In the genomic region with DNA sequence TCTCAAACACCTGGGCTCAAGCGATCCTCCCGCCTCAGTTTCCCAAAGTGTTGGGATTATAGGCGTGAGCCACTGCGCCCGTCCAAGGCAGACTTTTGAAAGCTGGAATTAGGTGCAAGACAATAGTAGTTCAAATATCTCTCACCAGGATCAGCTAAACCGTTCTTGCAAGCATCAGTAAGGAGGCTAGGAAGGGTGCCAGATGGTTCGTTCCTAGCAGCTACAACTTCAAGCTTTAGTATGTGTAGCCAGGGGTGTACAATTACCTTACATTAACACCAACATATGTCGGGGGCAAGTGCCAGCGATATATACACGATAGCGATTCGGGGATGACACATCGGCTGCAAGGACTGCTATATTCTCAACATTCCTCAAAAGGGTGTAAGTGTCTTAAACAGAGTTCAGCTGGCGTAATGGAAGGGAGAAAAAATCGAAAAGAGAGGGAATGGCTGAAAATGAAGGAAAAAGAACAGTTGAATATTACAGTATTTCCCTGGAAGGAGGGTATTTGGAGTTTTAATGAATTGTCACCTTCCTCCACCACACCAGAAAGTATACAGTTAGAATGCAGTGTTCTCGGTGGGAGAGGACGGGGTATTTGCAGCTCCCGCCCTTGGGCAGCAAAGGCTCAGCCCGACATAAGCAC, we compare ENCODE assay signal across 8 cellular contexts. TPM values are rescaled to one million over a fixed set of nuclear protein-coding genes. Genes with fewer than 3 reads are reported as not detected.
DNase-seq lines count a peak whose midpoint lies in the region; ATAC-seq and TF ChIP-seq lines count a peak whose summit lies in the region.

No MANE protein-coding gene starts in this region.

- TF ChIP-seq CTCF in LNCaP clone FGC (IDR thresholded peaks at IDR 0.05; ENCODE audit: control insufficient read depth, extremely low read depth, insufficient read depth) (no peak), body of pancreas (IDR thresholded peaks at IDR 0.05) (no peak)

- TF ChIP-seq POLR2A in body of pancreas (IDR thresholded peaks at IDR 0.05), result no peak

- peak; percentile 16 for ATAC-seq in activated CD4-positive, alpha-beta T cell treated with anti-CD3 and anti-CD28 coated beads for 36 hours
- peak; percentile 19 for ATAC-seq in body of pancreas
- ATAC-seq in stimulated activated memory B cell treated with anti-CD40 and anti-IgM and Interleukin-4, amounts not matched to agents 10 μg/mL and 1 μg/mL and 100 μg/mL, for 72 hours, result peak; percentile 47

- peak overlapping the region; percentile 83 for H3K4me3 ChIP-seq in LNCaP clone FGC (ENCODE audit: low read depth, low read length)
- peak overlapping the region; percentile 57 to 78 for H3K4me3 ChIP-seq in body of pancreas

- peaks cover 20% of the 10 kb centered on the region for H3K4me1 Mint-ChIP-seq in activated CD4-positive, alpha-beta T cell treated with anti-CD3 and anti-CD28 coated beads for 36 hours
- peaks cover 7% of the 10 kb centered on the region for H3K4me1 Mint-ChIP-seq in stimulated activated memory B cell treated with anti-CD40 and anti-IgM and Interleukin-4, amounts not matched to agents 10 μg/mL and 1 μg/mL and 100 μg/mL, for 72 hours

- H3K27ac Mint-ChIP-seq in activated CD4-positive, alpha-beta T cell treated with anti-CD3 and anti-CD28 coated beads for 36 hours, result peak overlapping the region; percentile 85
- H3K27ac Mint-ChIP-seq in stimulated activated memory B cell treated with anti-CD40 and anti-IgM and Interleukin-4, amounts not matched to agents 10 μg/mL and 1 μg/mL and 100 μg/mL, for 72 hours, result peak overlapping the region; percentile 75

- H3K36me3 ChIP-seq in body of pancreas (replicated peaks in 1 of 2; ENCODE audit: insufficient read depth in 1 of 2, low read depth in 2 of 2), result no peaks in the 10 kb centered on the region

- H3K4me3 Mint-ChIP-seq in activated CD4-positive, alpha-beta T cell treated with anti-CD3 and anti-CD28 coated beads for 36 hours, result peak overlapping the region; percentile 91
- peak overlapping the region; percentile 88 for H3K4me3 Mint-ChIP-seq in stimulated activated memory B cell treated with anti-CD40 and anti-IgM and Interleukin-4, amounts not matched to agents 10 μg/mL and 1 μg/mL and 100 μg/mL, for 72 hours

- no peaks in the 10 kb centered on the region for H3K9me3 ChIP-seq in body of pancreas

- CTCF ChIA-PET in activated CD4-positive, alpha-beta T cell treated with anti-CD3 and anti-CD28 coated beads for 36 hours (lab: Charles Lee), result interaction anchor here (0.5 to 1.8 kb wide), 5 partner anchors 8 to 353 kb away, joined by 3 to 4 read pairs (median 3); no protein-coding TSS in a partner anchor

- 14% methylated on average over 19 of the region's 19 CpGs for WGBS in body of pancreas, 2 donors

- POLR2A ChIA-PET in activated CD4-positive, alpha-beta T cell treated with anti-CD3 and anti-CD28 coated beads for 36 hours (lab: Charles Lee), result interaction anchor here (0.5 to 1.4 kb wide), 2 partner anchors 61 to 70 kb away, joined by 3 to 4 read pairs; no protein-coding TSS in a partner anchor

- H3K27me3 ChIP-seq in body of pancreas, result no peaks in the 10 kb centered on the region

- peaks cover 38% of the 10 kb centered on the region for H3K4me1 ChIP-seq in body of pancreas

- H3K36me3 Mint-ChIP-seq in activated CD4-positive, alpha-beta T cell treated with anti-CD3 and anti-CD28 coated beads for 36 hours (ENCODE audit: low read depth), result no peaks in the 10 kb centered on the region
- H3K36me3 Mint-ChIP-seq in stimulated activated memory B cell treated with anti-CD40 and anti-IgM and Interleukin-4, amounts not matched to agents 10 μg/mL and 1 μg/mL and 100 μg/mL, for 72 hours, result no peaks in the 10 kb centered on the region

- H3K27ac ChIP-seq in body of pancreas, result peak overlapping the region; percentile 85 to 92 (median 90)

- DNase-seq in activated CD4-positive, alpha-beta T cell treated with anti-CD3 and anti-CD28 coated beads for 36 hours, result no peak
- no peak for DNase-seq in activated CD4-positive, alpha-beta T cell treated with anti-CD3 and anti-CD28 coated beads, Interleukin-2, amount 50 U/mL, for 4 hours
- no peak for DNase-seq in LNCaP clone FGC (ENCODE audit: low read depth)
- DNase-seq in body of pancreas, result peak; percentile 29 to 50 (median 31)
- peak; percentile 60 for DNase-seq in iPS-NIHi7 (ENCODE audit: extremely low spot score)
- DNase-seq in GDM1 (lab: John Stamatoyannopoulos, UW), result no peak
- no peak for DNase-seq in HK-2 (ENCODE audit: unreplicated experiment)

- intact Hi-C loops in activated CD4-positive, alpha-beta T cell treated with anti-CD3 and anti-CD28 coated beads for 36 hours (cut with DNase I, micrococcal nuclease), result loop anchor here (1.0 to 5.0 kb wide), 9 partner anchors 31 to 1670 kb away; partner anchors contain the start of genes LARP4 (in 2 of the 2), ACVR1B (in 1 of the 2), CERS5 (in 1 of the 2) and COX14 (in 1 of the 2)
- intact Hi-C loops in body of pancreas (cut with DNase I), result no loop called here

- no peaks in the 10 kb centered on the region for H3K27me3 Mint-ChIP-seq in activated CD4-positive, alpha-beta T cell treated with anti-CD3 and anti-CD28 coated beads for 36 hours
- no peaks in the 10 kb centered on the region for H3K27me3 Mint-ChIP-seq in stimulated activated memory B cell treated with anti-CD40 and anti-IgM and Interleukin-4, amounts not matched to agents 10 μg/mL and 1 μg/mL and 100 μg/mL, for 72 hours

- no peaks in the 10 kb centered on the region for H3K9me3 Mint-ChIP-seq in activated CD4-positive, alpha-beta T cell treated with anti-CD3 and anti-CD28 coated beads for 36 hours (ENCODE audit: low read depth)
- H3K9me3 Mint-ChIP-seq in stimulated activated memory B cell treated with anti-CD40 and anti-IgM and Interleukin-4, amounts not matched to agents 10 μg/mL and 1 μg/mL and 100 μg/mL, for 72 hours, result no peaks in the 10 kb centered on the region

RNA-seq across cellular contexts. Expression of gene LIMA1, which starts 0.6 kb away (rescaled TPM):
- 10 to 100 TPM; 69.7 to 90.4 TPM for total RNA-seq in activated CD4-positive, alpha-beta T cell treated with anti-CD3 and anti-CD28 coated beads for 36 hours
- total RNA-seq in body of pancreas, result 10 to 100 TPM; 48.8 to 53.4 TPM

Comparison
In these comparisons a context has a peak if more than half of its experiments do, and no peak if none do; other contexts are left out.
1. DNase-seq: peak in body of pancreas (4 of 4) and iPS-NIHi7 (single experiment); none in activated CD4-positive, alpha-beta T cell treated with anti-CD3 and anti-CD28 coated beads for 36 hours (single experiment), activated CD4-positive, alpha-beta T cell treated with anti-CD3 and anti-CD28 coated beads, Interleukin-2, amount 50 U/mL, for 4 hours (0 of 2), LNCaP clone FGC (single experiment), GDM1 (single experiment) and HK-2 (single experiment).
2. Peak in every context shown above with its lines, with median percentiles within 50 percentile points of each other: ATAC-seq.